In genomic region chr22:36481393-36482168, GRCh38 we compare ENCODE assay signal across 1 cellular context.
A peak's percentile ranks its signal among the peaks of the same experiment; 100 is the strongest.
TF ChIP-seq lines count a peak whose summit lies in the region.

TSS of gene TXN2 (minus strand) at chr22:36481640. CDS start at chr22:36480837, 803 bp downstream.

TF ChIP-seq in K562, 482 proteins besides CTCF, POLR2A, EP300 and RAD21 (continued from another document and continues in another):
- TF ChIP-seq, protein P1, sequence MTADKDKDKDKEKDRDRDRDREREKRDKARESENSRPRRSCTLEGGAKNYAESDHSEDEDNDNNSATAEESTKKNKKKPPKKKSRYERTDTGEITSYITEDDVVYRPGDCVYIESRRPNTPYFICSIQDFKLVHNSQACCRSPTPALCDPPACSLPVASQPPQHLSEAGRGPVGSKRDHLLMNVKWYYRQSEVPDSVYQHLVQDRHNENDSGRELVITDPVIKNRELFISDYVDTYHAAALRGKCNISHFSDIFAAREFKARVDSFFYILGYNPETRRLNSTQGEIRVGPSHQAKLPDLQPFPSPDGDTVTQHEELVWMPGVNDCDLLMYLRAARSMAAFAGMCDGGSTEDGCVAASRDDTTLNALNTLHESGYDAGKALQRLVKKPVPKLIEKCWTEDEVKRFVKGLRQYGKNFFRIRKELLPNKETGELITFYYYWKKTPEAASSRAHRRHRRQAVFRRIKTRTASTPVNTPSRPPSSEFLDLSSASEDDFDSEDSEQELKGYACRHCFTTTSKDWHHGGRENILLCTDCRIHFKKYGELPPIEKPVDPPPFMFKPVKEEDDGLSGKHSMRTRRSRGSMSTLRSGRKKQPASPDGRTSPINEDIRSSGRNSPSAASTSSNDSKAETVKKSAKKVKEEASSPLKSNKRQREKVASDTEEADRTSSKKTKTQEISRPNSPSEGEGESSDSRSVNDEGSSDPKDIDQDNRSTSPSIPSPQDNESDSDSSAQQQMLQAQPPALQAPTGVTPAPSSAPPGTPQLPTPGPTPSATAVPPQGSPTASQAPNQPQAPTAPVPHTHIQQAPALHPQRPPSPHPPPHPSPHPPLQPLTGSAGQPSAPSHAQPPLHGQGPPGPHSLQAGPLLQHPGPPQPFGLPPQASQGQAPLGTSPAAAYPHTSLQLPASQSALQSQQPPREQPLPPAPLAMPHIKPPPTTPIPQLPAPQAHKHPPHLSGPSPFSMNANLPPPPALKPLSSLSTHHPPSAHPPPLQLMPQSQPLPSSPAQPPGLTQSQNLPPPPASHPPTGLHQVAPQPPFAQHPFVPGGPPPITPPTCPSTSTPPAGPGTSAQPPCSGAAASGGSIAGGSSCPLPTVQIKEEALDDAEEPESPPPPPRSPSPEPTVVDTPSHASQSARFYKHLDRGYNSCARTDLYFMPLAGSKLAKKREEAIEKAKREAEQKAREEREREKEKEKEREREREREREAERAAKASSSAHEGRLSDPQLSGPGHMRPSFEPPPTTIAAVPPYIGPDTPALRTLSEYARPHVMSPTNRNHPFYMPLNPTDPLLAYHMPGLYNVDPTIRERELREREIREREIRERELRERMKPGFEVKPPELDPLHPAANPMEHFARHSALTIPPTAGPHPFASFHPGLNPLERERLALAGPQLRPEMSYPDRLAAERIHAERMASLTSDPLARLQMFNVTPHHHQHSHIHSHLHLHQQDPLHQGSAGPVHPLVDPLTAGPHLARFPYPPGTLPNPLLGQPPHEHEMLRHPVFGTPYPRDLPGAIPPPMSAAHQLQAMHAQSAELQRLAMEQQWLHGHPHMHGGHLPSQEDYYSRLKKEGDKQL (CRISPR knock-in tag; IDR thresholded peaks at IDR 0.05; ENCODE audit: borderline replicate concordance), result no peak
- TF ChIP-seq ZBTB43 (CRISPR knock-in tag; IDR thresholded peaks at IDR 0.05) (no peak), HIVEP1 (CRISPR knock-in tag; IDR thresholded peaks at IDR 0.05) (no peak), SETDB1 (IDR thresholded peaks at IDR 0.05; ENCODE audit: low read length) (no peak), ZZZ3 (IDR thresholded peaks at IDR 0.05) (no peak), THAP12 (CRISPR knock-in tag; IDR thresholded peaks at IDR 0.05) (peak; percentile 58; the same call in 1 of the 2 replicates), POLR2H (tag; IDR thresholded peaks at IDR 0.05; ENCODE audit: low read depth) (peak; percentile 91), POLR2G (IDR thresholded peaks at IDR 0.05; ENCODE audit: low read depth, low read length) (peak; percentile 98), FOXA3 (CRISPR knock-in tag; conservative IDR thresholded peaks at IDR 0.05 in 1 of 2, IDR thresholded peaks at IDR 0.05 in 1 of 2) (no peak), FOXK2 (conservative IDR thresholded peaks at IDR 0.05 in 1 of 2, IDR thresholded peaks at IDR 0.05 in 1 of 2; ENCODE audit: low read depth in 2 of 2) (peak; percentile 12 to 67; a peak in 2 of 4 replicates), SFPQ (IDR thresholded peaks at IDR 0.05; ENCODE audit: low read depth, low read length) (no peak), TEAD4 (IDR thresholded peaks at IDR 0.05; ENCODE audit: low read length) (no peak), TEAD4 (CRISPR knock-in tag; IDR thresholded peaks at IDR 0.05; ENCODE audit: borderline replicate concordance) (no peak), MXD1 (CRISPR knock-in tag; IDR thresholded peaks at IDR 0.05; ENCODE audit: borderline replicate concordance, poor library complexity, severe bottlenecking) (no peak), CCAR2 (IDR thresholded peaks at IDR 0.05; ENCODE audit: low read depth, low read length) (no peak), ZNF445 (CRISPR knock-in tag; IDR thresholded peaks at IDR 0.05; ENCODE audit: low read depth) (no peak), DACH1 (IDR thresholded peaks at IDR 0.05; ENCODE audit: partially characterized antibody) (no peak), MYBL2 (IDR thresholded peaks at IDR 0.05; ENCODE audit: low read depth) (0 out of 2 replicates have a peak, but pooled peaks have one; percentile 13), MYBL2 (CRISPR knock-in tag; IDR thresholded peaks at IDR 0.05; ENCODE audit: borderline replicate concordance) (no peak), ZNF12 (CRISPR knock-in tag; IDR thresholded peaks at IDR 0.05) (no peak), RBM14 (IDR thresholded peaks at IDR 0.05; ENCODE audit: borderline replicate concordance, insufficient read depth, low read depth, low read length) (no peak), ZNF696 (CRISPR knock-in tag; conservative IDR thresholded peaks at IDR 0.05) (no peak), ZNF124 (CRISPR knock-in tag; IDR thresholded peaks at IDR 0.05) (no peak), RFX1 (IDR thresholded peaks at IDR 0.05) (no peak), RBBP5 (IDR thresholded peaks at IDR 0.05; ENCODE audit: borderline replicate concordance, insufficient read depth, low read length, poor library complexity, severe bottlenecking) (no peak), CHD2 (IDR thresholded peaks at IDR 0.05; ENCODE audit: low read depth, low read length) (no peak), ZNF121 (CRISPR knock-in tag; conservative IDR thresholded peaks at IDR 0.05) (no peak), BCLAF1 (IDR thresholded peaks at IDR 0.05; ENCODE audit: borderline replicate concordance in 1 of 2, control insufficient read depth in 1 of 2, low read depth in 2 of 2, low read length in 1 of 2) (peak in 1 of 2 experiments; percentile 66; a peak in 1 of 4 replicates), SRSF9 (IDR thresholded peaks at IDR 0.05; ENCODE audit: borderline replicate concordance, low read depth, low read length) (no peak), U2AF2 (optimal IDR thresholded peaks at IDR 0.05; ENCODE audit: low read depth, low read length) (no peak), FOXJ3 (CRISPR knock-in tag; IDR thresholded peaks at IDR 0.05) (no peak), FUS (optimal IDR thresholded peaks at IDR 0.05; ENCODE audit: low read depth, low read length) (no peak), RFX5 (IDR thresholded peaks at IDR 0.05; ENCODE audit: low read depth, low read length) (no peak), LEF1 (IDR thresholded peaks at IDR 0.05) (no peak), HDAC3 (IDR thresholded peaks at IDR 0.05; ENCODE audit: borderline replicate concordance, partially characterized antibody) (no peak), SMAD2 (IDR thresholded peaks at IDR 0.05; ENCODE audit: low read depth, low read length) (no peak), ZBTB17 (CRISPR knock-in tag; IDR thresholded peaks at IDR 0.05) (peak; percentile 43), SRSF3 (IDR thresholded peaks at IDR 0.05; ENCODE audit: insufficient read depth, low read length) (no peak), ERF (CRISPR knock-in tag; IDR thresholded peaks at IDR 0.05) (no peak)
- TF ChIP-seq, protein P2, sequence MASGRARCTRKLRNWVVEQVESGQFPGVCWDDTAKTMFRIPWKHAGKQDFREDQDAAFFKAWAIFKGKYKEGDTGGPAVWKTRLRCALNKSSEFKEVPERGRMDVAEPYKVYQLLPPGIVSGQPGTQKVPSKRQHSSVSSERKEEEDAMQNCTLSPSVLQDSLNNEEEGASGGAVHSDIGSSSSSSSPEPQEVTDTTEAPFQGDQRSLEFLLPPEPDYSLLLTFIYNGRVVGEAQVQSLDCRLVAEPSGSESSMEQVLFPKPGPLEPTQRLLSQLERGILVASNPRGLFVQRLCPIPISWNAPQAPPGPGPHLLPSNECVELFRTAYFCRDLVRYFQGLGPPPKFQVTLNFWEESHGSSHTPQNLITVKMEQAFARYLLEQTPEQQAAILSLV (tag; IDR thresholded peaks at IDR 0.05), result no peak
- TF ChIP-seq, protein P3, sequence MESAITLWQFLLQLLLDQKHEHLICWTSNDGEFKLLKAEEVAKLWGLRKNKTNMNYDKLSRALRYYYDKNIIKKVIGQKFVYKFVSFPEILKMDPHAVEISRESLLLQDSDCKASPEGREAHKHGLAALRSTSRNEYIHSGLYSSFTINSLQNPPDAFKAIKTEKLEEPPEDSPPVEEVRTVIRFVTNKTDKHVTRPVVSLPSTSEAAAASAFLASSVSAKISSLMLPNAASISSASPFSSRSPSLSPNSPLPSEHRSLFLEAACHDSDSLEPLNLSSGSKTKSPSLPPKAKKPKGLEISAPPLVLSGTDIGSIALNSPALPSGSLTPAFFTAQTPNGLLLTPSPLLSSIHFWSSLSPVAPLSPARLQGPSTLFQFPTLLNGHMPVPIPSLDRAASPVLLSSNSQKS (CRISPR knock-in tag; IDR thresholded peaks at IDR 0.05), result no peak
- TF ChIP-seq, protein P4, sequence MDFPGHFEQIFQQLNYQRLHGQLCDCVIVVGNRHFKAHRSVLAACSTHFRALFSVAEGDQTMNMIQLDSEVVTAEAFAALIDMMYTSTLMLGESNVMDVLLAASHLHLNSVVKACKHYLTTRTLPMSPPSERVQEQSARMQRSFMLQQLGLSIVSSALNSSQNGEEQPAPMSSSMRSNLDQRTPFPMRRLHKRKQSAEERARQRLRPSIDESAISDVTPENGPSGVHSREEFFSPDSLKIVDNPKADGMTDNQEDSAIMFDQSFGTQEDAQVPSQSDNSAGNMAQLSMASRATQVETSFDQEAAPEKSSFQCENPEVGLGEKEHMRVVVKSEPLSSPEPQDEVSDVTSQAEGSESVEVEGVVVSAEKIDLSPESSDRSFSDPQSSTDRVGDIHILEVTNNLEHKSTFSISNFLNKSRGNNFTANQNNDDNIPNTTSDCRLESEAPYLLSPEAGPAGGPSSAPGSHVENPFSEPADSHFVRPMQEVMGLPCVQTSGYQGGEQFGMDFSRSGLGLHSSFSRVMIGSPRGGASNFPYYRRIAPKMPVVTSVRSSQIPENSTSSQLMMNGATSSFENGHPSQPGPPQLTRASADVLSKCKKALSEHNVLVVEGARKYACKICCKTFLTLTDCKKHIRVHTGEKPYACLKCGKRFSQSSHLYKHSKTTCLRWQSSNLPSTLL (IDR thresholded peaks at IDR 0.05), result no peak
- TF ChIP-seq, protein P5, sequence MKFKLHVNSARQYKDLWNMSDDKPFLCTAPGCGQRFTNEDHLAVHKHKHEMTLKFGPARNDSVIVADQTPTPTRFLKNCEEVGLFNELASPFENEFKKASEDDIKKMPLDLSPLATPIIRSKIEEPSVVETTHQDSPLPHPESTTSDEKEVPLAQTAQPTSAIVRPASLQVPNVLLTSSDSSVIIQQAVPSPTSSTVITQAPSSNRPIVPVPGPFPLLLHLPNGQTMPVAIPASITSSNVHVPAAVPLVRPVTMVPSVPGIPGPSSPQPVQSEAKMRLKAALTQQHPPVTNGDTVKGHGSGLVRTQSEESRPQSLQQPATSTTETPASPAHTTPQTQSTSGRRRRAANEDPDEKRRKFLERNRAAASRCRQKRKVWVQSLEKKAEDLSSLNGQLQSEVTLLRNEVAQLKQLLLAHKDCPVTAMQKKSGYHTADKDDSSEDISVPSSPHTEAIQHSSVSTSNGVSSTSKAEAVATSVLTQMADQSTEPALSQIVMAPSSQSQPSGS (CRISPR knock-in tag; IDR thresholded peaks at IDR 0.05), result no peak
